12 cellular contexts compared by ENCODE assay signal in genomic region chr12:93390565-93391297, GRCh38. TPM values are rescaled to one million over a fixed set of nuclear protein-coding genes. Genes with fewer than 3 reads are reported as not detected.
DNase-seq lines count a peak whose midpoint lies in the region; ATAC-seq and TF ChIP-seq lines count a peak whose summit lies in the region.
"Had no signal": no experiment of that assay in that cellular context is flagged by ENCODE, and none has a peak within 500 bp of the region (broad histone marks: within the 10 kb centered on the region; RNA-seq: fewer than 3 reads in every experiment).

No MANE protein-coding gene starts in this region.

- TF ChIP-seq CTCF in GM12865 (IDR thresholded peaks at IDR 0.05; ENCODE audit: insufficient read depth, low read depth, low read length, missing control alignments) (no peak), neutrophil (IDR thresholded peaks at IDR 0.05) (no peak), smooth muscle cell (IDR thresholded peaks at IDR 0.05; ENCODE audit: borderline replicate concordance, insufficient read depth, poor library complexity, severe bottlenecking) (no peak)

- H3K9me3 ChIP-seq in HUES6 (ENCODE audit: control insufficient read depth, insufficient read depth, low read depth, low read length) (no peaks in the 10 kb centered on the region), neutrophil (no peaks in the 10 kb centered on the region), smooth muscle cell (replicated peaks; ENCODE audit: low read depth) (no peaks in the 10 kb centered on the region)
- H3K9me3 ChIP-seq: transverse colon had no signal

- H3K79me2 ChIP-seq in smooth muscle cell (ENCODE audit: low read depth), result peaks cover 89% of the 10 kb centered on the region

- no peaks in the 10 kb centered on the region for H3K27me3 ChIP-seq in HUES6 (ENCODE audit: control insufficient read depth, insufficient read depth, low read length)
- H3K27me3 ChIP-seq in neutrophil, result no peaks in the 10 kb centered on the region
- H3K27me3 ChIP-seq in smooth muscle cell (ENCODE audit: low read depth), result no peaks in the 10 kb centered on the region
- H3K27me3 ChIP-seq: dorsolateral prefrontal cortex, foreskin keratinocyte, transverse colon had no signal

- no peak overlapping the region for H3K4me2 ChIP-seq in smooth muscle cell

- H3K9ac ChIP-seq in HUES6 (ENCODE audit: low read length) (no peak overlapping the region), smooth muscle cell (ENCODE audit: low read depth) (no peak overlapping the region)

- H2AFZ ChIP-seq in smooth muscle cell (ENCODE audit: low read depth), result no peak overlapping the region

- ATAC-seq in Right ventricle myocardium superior (ENCODE audit: poor library complexity), result peak; percentile 54
- ATAC-seq: foreskin keratinocyte had no signal

- WGBS in smooth muscle cell (ENCODE audit: low lambda C conversion rate), result 95% methylated on average over 5 of the region's 5 CpGs

- H3K36me3 ChIP-seq in HUES6 (ENCODE audit: control insufficient read depth, insufficient read depth, low read length) (peaks cover 15% of the 10 kb centered on the region), neutrophil (peaks cover 10% of the 10 kb centered on the region), smooth muscle cell (ENCODE audit: low read depth) (peaks cover 2% of the 10 kb centered on the region)

- intact Hi-C loops in Right ventricle myocardium superior (cut with DNase I), result no loop called here

- DNase-seq in GM12865 (ENCODE audit: low read depth) (peak; percentile 42), Right ventricle myocardium superior (no peak), ACHN (no peak), UCSD-AML1 (lab: John Stamatoyannopoulos, UW; ENCODE audit: unreplicated experiment) (no peak), hepatic stellate cell (ENCODE audit: low spot score) (no peak), smooth muscle cell (lab: John Stamatoyannopoulos, UW; ENCODE audit: unreplicated experiment) (no peak)
- DNase-seq: dorsolateral prefrontal cortex, foreskin keratinocyte, PC-3, transverse colon had no signal

- no peaks in the 10 kb centered on the region; the same call in 1 of the 2 replicates for H3K4me1 ChIP-seq in HUES6 (ENCODE audit: control insufficient read depth, insufficient read depth, low read length)
- peaks cover 29 to 32% of the 10 kb centered on the region in 2 experiments for H3K4me1 ChIP-seq in neutrophil (ENCODE audit: control insufficient read depth in 1 of 2, insufficient read depth in 1 of 2, low read depth in 1 of 2, low read length in 1 of 2)
- H3K4me1 ChIP-seq in smooth muscle cell (ENCODE audit: low read depth), result no peaks in the 10 kb centered on the region

- peaks cover 9% of the 10 kb centered on the region for H3F3A ChIP-seq in smooth muscle cell (ENCODE audit: low read depth)

- peak overlapping the region; percentile 23; the same call in 1 of the 2 replicates for H3K27ac ChIP-seq in HUES6 (ENCODE audit: low read depth, low read length)
- peak overlapping the region; percentile 60 for H3K27ac ChIP-seq in neutrophil
- H3K27ac ChIP-seq in smooth muscle cell (ENCODE audit: low read depth), result no peak overlapping the region
- H3K27ac ChIP-seq: foreskin keratinocyte, transverse colon had no signal

- H4K20me1 ChIP-seq in smooth muscle cell (ENCODE audit: low read depth), result peaks cover 92% of the 10 kb centered on the region

- in situ Hi-C loops in ACHN (cut with HindIII; ENCODE audit: low pct_ligation_motif_present, low pct_unique_long_range_greater_than_20kb, low sequenced_read_pairs), result loop anchor here (25.0 kb wide), 1 partner anchor 378 kb away; no protein-coding TSS in a partner anchor

- H3K4me3 ChIP-seq in GM12865 (ENCODE audit: low read depth, low read length), result no peak overlapping the region
- H3K4me3 ChIP-seq in HUES6 (ENCODE audit: low read depth, low read length), result no peak overlapping the region
- H3K4me3 ChIP-seq in neutrophil (ENCODE audit: low read depth in 1 of 2, low read length in 1 of 2), result no peak overlapping the region
- H3K4me3 ChIP-seq in smooth muscle cell, result no peak overlapping the region
- H3K4me3 ChIP-seq: dorsolateral prefrontal cortex, transverse colon had no signal

RNA-seq across cellular contexts. Expression of gene NUDT4, which starts 13.0 kb away (rescaled TPM):
- 410 TPM for total RNA-seq in Right ventricle myocardium superior
- total RNA-seq in smooth muscle cell, result 83.2 and 91.2 TPM in 2 replicates
- 49.4 and 53.9 TPM in 2 replicates for polyA plus RNA-seq in smooth muscle cell

RNA-seq across cellular contexts. Expression of gene UBE2N, which starts 51.0 kb away (rescaled TPM):
- 77.3 TPM for total RNA-seq in Right ventricle myocardium superior
- 61.3 and 69.3 TPM in 2 replicates for total RNA-seq in smooth muscle cell
- 104 and 111 TPM in 2 replicates for polyA plus RNA-seq in smooth muscle cell
